In the genomic region with DNA sequence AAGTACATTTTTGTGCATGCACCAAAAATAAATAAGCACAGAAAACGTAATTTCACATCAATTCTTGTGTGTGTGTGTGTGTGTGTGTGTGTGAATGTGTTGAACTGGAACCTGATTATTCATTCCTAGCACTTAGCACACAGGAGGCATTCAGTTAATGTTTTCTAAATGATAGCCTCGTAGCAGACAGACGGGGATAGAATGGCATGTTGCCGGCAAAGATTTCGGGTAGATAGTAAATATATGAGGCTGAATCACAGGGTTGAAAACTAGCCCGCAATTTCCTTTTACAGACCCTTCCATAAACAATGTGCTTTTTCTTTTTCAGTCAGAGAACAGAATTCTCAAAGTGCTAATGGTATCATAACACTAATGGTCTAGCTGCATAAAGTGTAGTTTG, we compare ENCODE assay signal across 25 cellular contexts. TPM values are rescaled to one million over a fixed set of nuclear protein-coding genes. Genes with fewer than 3 reads are reported as not detected.
DNase-seq lines count a peak whose midpoint lies in the region; ATAC-seq, FAIRE-seq and TF ChIP-seq lines count a peak whose summit lies in the region.
"Had no signal": no experiment of that assay in that cellular context is flagged by ENCODE, and none has a peak within 500 bp of the region (broad histone marks: within the 10 kb centered on the region; RNA-seq: fewer than 3 reads in every experiment).

No MANE protein-coding gene starts in this region.

- H3K27ac ChIP-seq in A549, result no peak overlapping the region
- H3K27ac ChIP-seq in endothelial cell of umbilical vein (ENCODE audit: insufficient read depth, low read depth, low read length), result no peak overlapping the region
- no peak overlapping the region for H3K27ac ChIP-seq in right lobe of liver
- no peak overlapping the region for H3K27ac ChIP-seq in GM23248
- H3K27ac ChIP-seq: cardiac muscle cell had no signal

- no peaks in the 10 kb centered on the region for H3K36me3 ChIP-seq in endothelial cell of umbilical vein (ENCODE audit: control insufficient read depth in 2 of 2, extremely low read depth in 1 of 2, insufficient read depth in 2 of 2, low read length in 2 of 2)
- H3K36me3 ChIP-seq in right lobe of liver, result no peaks in the 10 kb centered on the region
- no peaks in the 10 kb centered on the region for H3K36me3 ChIP-seq in GM23248 (ENCODE audit: low read depth)
- H3K36me3 ChIP-seq: cardiac muscle cell had no signal

- POLR2A ChIA-PET in A549 (lab: Yijun Ruan, JAX) (no interaction called here), endothelial cell of umbilical vein (lab: Charles Lee) (no interaction called here)

- H3K4me2 ChIP-seq in A549 (peak overlapping the region; percentile 57), endothelial cell of umbilical vein (ENCODE audit: insufficient read depth, low read length) (no peak overlapping the region), GM23248 (ENCODE audit: unreplicated experiment) (no peak overlapping the region)

- intact Hi-C loops in endothelial cell of umbilical vein (cut with micrococcal nuclease) (no loop called here), right lobe of liver (cut with DNase I) (no loop called here)

- H3K4me1 ChIP-seq in A549, result peaks cover 7% of the 10 kb centered on the region; the same call in 2 of the 3 replicates
- no peaks in the 10 kb centered on the region for H3K4me1 ChIP-seq in endothelial cell of umbilical vein (ENCODE audit: control insufficient read depth, extremely low read depth, insufficient read depth, low read length)
- H3K4me1 ChIP-seq in right lobe of liver, result peaks cover 0 to 46% (median 3%) of the 10 kb centered on the region in 4 donors
- no peaks in the 10 kb centered on the region for H3K4me1 ChIP-seq in GM23248 (ENCODE audit: insufficient read depth)

- no peaks in the 10 kb centered on the region for H4K20me1 ChIP-seq in endothelial cell of umbilical vein (replicated peaks; ENCODE audit: control insufficient read depth, extremely low read depth, insufficient read depth, low read length)
- no peaks in the 10 kb centered on the region for H4K20me1 ChIP-seq in GM23248 (ENCODE audit: insufficient read depth)

- no peak for TF ChIP-seq CTCF in A549 (IDR thresholded peaks at IDR 0.05)
- no peak for TF ChIP-seq CTCF in endothelial cell of umbilical vein (IDR thresholded peaks at IDR 0.05; ENCODE audit: extremely low read depth in 1 of 2, insufficient read depth in 1 of 2, low read depth in 1 of 2, low read length in 2 of 2)
- TF ChIP-seq CTCF in right lobe of liver (IDR thresholded peaks at IDR 0.05), result no peak
- TF ChIP-seq CTCF in GM10266 (IDR thresholded peaks at IDR 0.05; ENCODE audit: control insufficient read depth, insufficient read depth, low read depth, missing control alignments), result no peak

- H3K9ac ChIP-seq in endothelial cell of umbilical vein (replicated peaks; ENCODE audit: extremely low read depth, insufficient read depth, low read length) (no peak overlapping the region), GM23248 (no peak overlapping the region)

- TF ChIP-seq POLR2A in A549 (IDR thresholded peaks at IDR 0.05; ENCODE audit: low read length) (no peak), endothelial cell of umbilical vein (IDR thresholded peaks at IDR 0.05; ENCODE audit: low read depth, low read length) (no peak), right lobe of liver (IDR thresholded peaks at IDR 0.05) (no peak)

- H2AFZ ChIP-seq in endothelial cell of umbilical vein (ENCODE audit: low read depth, low read length), result no peak overlapping the region
- no peak overlapping the region for H2AFZ ChIP-seq in GM23248

- no peaks in the 10 kb centered on the region for H3F3A ChIP-seq in GM23248 (ENCODE audit: insufficient read depth)

- no peak for FAIRE-seq in A549 (lab: Jason Lieb, UNC)
- peak; percentile 76 for FAIRE-seq in endothelial cell of umbilical vein (lab: Jason Lieb, UNC)
- FAIRE-seq: D721Med had no signal

- CTCF ChIA-PET in A549 (lab: Yijun Ruan, JAX) (interaction anchor here (0.8 kb wide), 1 partner anchor 36 kb away, joined by 3 read pairs; no protein-coding TSS in a partner anchor), endothelial cell of umbilical vein (lab: Charles Lee) (no interaction called here)

- no peak for TF ChIP-seq EP300 in A549 (IDR thresholded peaks at IDR 0.05)

- 2% methylated on average over 6 of the region's 6 CpGs for WGBS in A549 (ENCODE audit: missing lambda C conversion rate)
- 19% methylated on average over 6 of the region's 6 CpGs for WGBS in right lobe of liver (ENCODE audit: insufficient coverage, low coverage, low lambda C conversion rate, missing lambda C conversion rate)
- WGBS in GM23248 (ENCODE audit: low coverage in 1 of 2, low lambda C conversion rate in 2 of 2, missing lambda C conversion rate in 2 of 2), 2 experiments, result 46 to 48% methylated on average over 6 of the region's 6 CpGs

- H3K9me1 ChIP-seq in endothelial cell of umbilical vein (replicated peaks; ENCODE audit: control insufficient read depth, extremely low read depth, insufficient read depth, low read length), result no peaks in the 10 kb centered on the region

- in situ Hi-C loops in GM23248 (cut with MboI), result no loop called here

- TF ChIP-seq RAD21 in A549 (conservative IDR thresholded peaks at IDR 0.05 in 1 of 2, IDR thresholded peaks at IDR 0.05 in 1 of 2), result no peak

- dilution Hi-C loops in endothelial cell of umbilical vein (cut with MboI; ENCODE audit: extremely low pct_ligation_motif_present, low sequenced_read_pairs), result no loop called here

- DNase-seq in A549 (ENCODE audit: low read depth in 1 of 2, low spot score in 1 of 2) (no peak), NCI-H69 (lab: John Stamatoyannopoulos, UW) (peak; percentile 12), endothelial cell of umbilical vein (ENCODE audit: low read depth, low spot score) (no peak), right lobe of liver (no peak), cerebellum (ENCODE audit: low spot score) (no peak), GM10266 (ENCODE audit: extremely low spot score) (no peak), 8988T (no peak), GM23248 (no peak)
- DNase-seq: activated naive CD4-positive, alpha-beta T cell treated with anti-CD3 and anti-CD28 coated beads for 36 hours; activated T-cell treated with anti-CD3 and anti-CD28 coated beads, Interleukin-2, amount 50 U/mL, for 72 hours; amygdala; C1 segment of cervical spinal cord; dermis blood vessel endothelial cell; EL; foreskin fibroblast; islet precursor cell; NCI-H1436 treated with DMSO at 0.1 percent for 48 hours; NCI-H526 treated with DMSO at 0.1 percent for 48 hours; occipital lobe; stimulated activated naive CD8-positive, alpha-beta T cell treated with anti-CD3 and anti-CD28 coated beads, Interleukin-15, amount 100 ng/mL, for 72 hours had no signal

- BruUV-seq in endothelial cell of umbilical vein (replicated peaks; lab: Mats Ljungman, UMichigan), result no TSS peak

- H3K9me3 ChIP-seq in A549 (no peaks in the 10 kb centered on the region), endothelial cell of umbilical vein (replicated peaks; ENCODE audit: control insufficient read depth, insufficient read depth, low read length) (no peaks in the 10 kb centered on the region), right lobe of liver (no peaks in the 10 kb centered on the region), GM23248 (ENCODE audit: low read depth) (no peaks in the 10 kb centered on the region)

- H3K4me3 ChIP-seq in A549 (no peak overlapping the region), endothelial cell of umbilical vein (replicated peaks in 1 of 3; ENCODE audit: insufficient read depth in 1 of 3, low read depth in 1 of 3, low read length in 3 of 3) (no peak overlapping the region), right lobe of liver (no peak overlapping the region), GM23248 (no peak overlapping the region)
- H3K4me3 ChIP-seq: cardiac muscle cell had no signal

- H3K79me2 ChIP-seq in endothelial cell of umbilical vein (ENCODE audit: control insufficient read depth, insufficient read depth, low read length) (no peaks in the 10 kb centered on the region), GM23248 (ENCODE audit: insufficient read depth) (no peaks in the 10 kb centered on the region)

- no peaks in the 10 kb centered on the region for H3K9me2 ChIP-seq in GM23248 (ENCODE audit: insufficient read depth)

- H3K27me3 ChIP-seq in endothelial cell of umbilical vein (ENCODE audit: control insufficient read depth in 2 of 2, insufficient read depth in 2 of 2, low read length in 2 of 2) (no peaks in the 10 kb centered on the region), right lobe of liver (no peaks in the 10 kb centered on the region), GM23248 (replicated peaks; ENCODE audit: insufficient read depth) (no peaks in the 10 kb centered on the region)
- H3K27me3 ChIP-seq: cardiac muscle cell had no signal

- no peak for ATAC-seq in A549
- peak; percentile 31 to 74 (median 55) for ATAC-seq in right lobe of liver
- ATAC-seq: activated T-cell treated with anti-CD3 and anti-CD28 coated beads, Interleukin-2, amount 50 U/mL, for 72 hours; stimulated activated naive CD8-positive, alpha-beta T cell treated with anti-CD3 and anti-CD28 coated beads, Interleukin-15, amount 100 ng/mL, for 72 hours had no signal

TF ChIP-seq in A549, 52 proteins besides CTCF, POLR2A, EP300 and RAD21 (continues in another document):
- TF ChIP-seq RFX5 (IDR thresholded peaks at IDR 0.05) (no peak), GATA3 (IDR thresholded peaks at IDR 0.05; ENCODE audit: borderline replicate concordance) (no peak), ZFP36 (IDR thresholded peaks at IDR 0.05; ENCODE audit: borderline replicate concordance, partially characterized antibody) (no peak)

TF ChIP-seq in endothelial cell of umbilical vein, 7 proteins besides CTCF, POLR2A, EP300 and RAD21 (continues in another document):
- no peak for TF ChIP-seq EZH2 (IDR thresholded peaks at IDR 0.05; ENCODE audit: borderline replicate concordance, low read depth, low read length, severe bottlenecking)

RNA-seq across cellular contexts. Expression of gene MAOB, which starts 13.5 kb away (rescaled TPM):
- polyA plus RNA-seq in A549 (2011; rRNA removed), result 0.35 and 0.48 TPM in 2 replicates
- polyA plus RNA-seq in A549 (2012; cell fraction: cytosol; rRNA removed), result 0.10 and 0.13 TPM in 2 replicates
- polyA plus RNA-seq in A549 (2012; cell fraction: nucleus; rRNA removed), result 0.07 TPM in 2 replicates
- polyA plus RNA-seq in A549 (2017; fragmentation: RNase III; extraction: RNeasy Plus Mini Kit Qiagen cat#74134 plus additional on column Dnase treatment), result 0.05 to 0.09 TPM (median 0.05 TPM) in 3 replicates
- polyA minus RNA-seq in A549 (2011; rRNA and poly(A)+ RNA removed), result 0.08 and 0.15 TPM in 2 replicates
- total RNA-seq in endothelial cell of umbilical vein, result not detected in 2 replicates
- polyA plus RNA-seq in endothelial cell of umbilical vein, result not detected in 2 replicates
- not detected in 2 replicates for polyA plus RNA-seq in endothelial cell of umbilical vein (2011; cell fraction: cytosol; rRNA removed)
- not detected in 2 replicates for polyA plus RNA-seq in endothelial cell of umbilical vein (2011; cell fraction: nucleus; rRNA removed)
- polyA plus RNA-seq in endothelial cell of umbilical vein (2012), result not detected in 2 replicates
- polyA minus RNA-seq in endothelial cell of umbilical vein, result not detected in 2 replicates
- 3.3 TPM for polyA minus RNA-seq in endothelial cell of umbilical vein (2011; cell fraction: cytosol; rRNA and poly(A)+ RNA removed)
- polyA minus RNA-seq in endothelial cell of umbilical vein (2011; cell fraction: nucleus; rRNA and poly(A)+ RNA removed), result not detected in 2 replicates
- 100 to 1,000 TPM in 4 of 6 experiments, 10 to 100 TPM in 2; 70.0 to 253 (median 122) TPM for total RNA-seq in right lobe of liver
- 1.7 TPM for total RNA-seq in cerebellum
- total RNA-seq in GM23248 (2014; rRNA removed; shearing (Covaris generic)), result not detected in 2 replicates
- 0.09 and 0.22 TPM in 2 replicates for polyA plus RNA-seq in GM23248 (2016; fragmentation: Nextera tagmentation; extraction: Ambion mirVana)
- total RNA-seq: activated CD8-positive, alpha-beta memory T cell treated with anti-CD3 and anti-CD28 coated beads for 36 hours; activated naive CD4-positive, alpha-beta T cell treated with anti-CD3 and anti-CD28 coated beads for 36 hours; dermis blood vessel endothelial cell; H4; myocyte had no signal

Comparison
In these comparisons a context has a peak if more than half of its experiments do, and no peak if none do; other contexts are left out.
1. ATAC-seq: peak in right lobe of liver (4 of 4); none in A549 (0 of 2).
2. RNA of gene MAOB, which starts 13.5 kb away (total RNA-seq): 70.0 to 253 TPM in right lobe of liver; 1.7 TPM in cerebellum (single experiment), not detected in endothelial cell of umbilical vein and not detected in GM23248; every median in the first group is over 10 times any median in the second.